In the genomic region with DNA sequence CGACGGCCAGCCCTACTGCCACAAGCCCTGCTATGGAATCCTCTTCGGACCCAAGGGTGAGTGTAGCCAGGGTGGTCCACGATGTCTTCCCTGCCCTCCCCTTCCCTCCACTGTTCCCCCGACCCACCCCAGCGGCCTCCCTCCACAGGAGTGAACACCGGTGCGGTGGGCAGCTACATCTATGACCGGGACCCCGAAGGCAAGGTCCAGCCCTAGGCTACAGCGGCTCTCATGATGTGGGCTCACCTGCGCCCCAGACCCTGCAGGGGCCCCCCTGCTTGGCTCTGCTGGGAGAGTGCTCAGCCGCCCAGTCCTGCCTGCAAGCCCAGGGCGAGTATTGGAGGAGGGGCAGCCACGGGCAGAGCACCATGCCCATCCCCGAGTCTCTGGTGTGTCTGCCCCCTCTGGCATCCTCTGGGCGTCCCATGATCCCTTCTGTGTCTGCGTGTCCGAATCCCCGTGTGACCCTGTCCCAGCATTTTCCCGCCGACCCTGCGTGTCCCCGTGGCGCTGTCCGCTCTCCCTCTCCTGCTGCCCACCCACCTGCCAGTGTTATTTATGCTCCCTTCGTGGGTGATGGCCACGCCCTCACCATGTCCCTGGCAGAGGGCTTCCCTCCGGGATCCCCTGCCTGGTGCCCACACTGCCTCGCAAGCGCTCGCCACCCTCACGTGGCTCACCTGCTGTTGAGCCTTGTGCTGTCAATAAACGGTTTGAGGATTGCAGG, we compare ENCODE assay signal across 13 cellular contexts. TPM values are rescaled to one million over a fixed set of nuclear protein-coding genes. Genes with fewer than 3 reads are reported as not detected.
A peak's percentile ranks its signal among the peaks of the same experiment; 100 is the strongest.
DNase-seq lines count a peak whose midpoint lies in the region; ATAC-seq and TF ChIP-seq lines count a peak whose summit lies in the region.
"Had no signal": no experiment of that assay in that cellular context is flagged by ENCODE, and none has a peak within 500 bp of the region (broad histone marks: within the 10 kb centered on the region; RNA-seq: fewer than 3 reads in every experiment).

No MANE protein-coding gene starts in this region.

- no peak overlapping the region for H3K4me3 ChIP-seq in right atrium auricular region
- H3K4me3 ChIP-seq: SJCRH30, uterus had no signal

- TF ChIP-seq CTCF in right atrium auricular region (IDR thresholded peaks at IDR 0.05) = no peak

- peaks cover 17% of the 10 kb centered on the region for H3K36me3 ChIP-seq in right atrium auricular region
- H3K36me3 ChIP-seq: SJCRH30, uterus had no signal

- peaks cover 0 to 82% of the 10 kb centered on the region in 2 donors for H3K4me1 ChIP-seq in right atrium auricular region

- POLR2A ChIA-PET in activated CD4-positive, alpha-beta T cell treated with anti-CD3 and anti-CD28 coated beads, Interleukin-2, amount 10 ng/mL, durations not matched to agents 7 days and 5 days (lab: Charles Lee) = no interaction called here

- H3K4me3 Mint-ChIP-seq in activated CD4-positive, alpha-beta T cell treated with anti-CD3 and anti-CD28 coated beads, Interleukin-2, amount 10 ng/mL, durations not matched to agents 7 days and 5 days = no peak overlapping the region
- peak overlapping the region; percentile 45 to 55 for H3K4me3 Mint-ChIP-seq in stimulated activated naive B cell treated with anti-CD40 and anti-IgM and Interleukin-4, amounts not matched to agents 10 μg/mL and 1 μg/mL and 100 μg/mL, for 72 hours
- H3K4me3 Mint-ChIP-seq: activated CD4-positive, alpha-beta memory T cell treated with anti-CD3 and anti-CD28 coated beads, Interleukin-2, amount 10 ng/mL, durations not matched to agents 7 days and 5 days had no signal

- CTCF ChIA-PET in activated CD4-positive, alpha-beta T cell treated with anti-CD3 and anti-CD28 coated beads, Interleukin-2, amount 10 ng/mL, durations not matched to agents 7 days and 5 days (lab: Charles Lee) = interaction anchor here (1.0 to 4.0 kb wide), 3 partner anchors 9 to 172 kb away, joined by 3 to 69 read pairs (median 41); partner anchors contain the start of gene TEDC1

- H3K4me1 Mint-ChIP-seq in activated CD4-positive, alpha-beta T cell treated with anti-CD3 and anti-CD28 coated beads, Interleukin-2, amount 10 ng/mL, durations not matched to agents 7 days and 5 days = peaks cover 37% of the 10 kb centered on the region
- peaks cover 49 to 68% of the 10 kb centered on the region in 2 donors for H3K4me1 Mint-ChIP-seq in stimulated activated naive B cell treated with anti-CD40 and anti-IgM and Interleukin-4, amounts not matched to agents 10 μg/mL and 1 μg/mL and 100 μg/mL, for 72 hours

- peak overlapping the region; percentile 79 for H3K27ac Mint-ChIP-seq in activated CD4-positive, alpha-beta T cell treated with anti-CD3 and anti-CD28 coated beads, Interleukin-2, amount 10 ng/mL, durations not matched to agents 7 days and 5 days
- peak overlapping the region; percentile 65 for H3K27ac Mint-ChIP-seq in stimulated activated naive B cell treated with anti-CD40 and anti-IgM and Interleukin-4, amounts not matched to agents 10 μg/mL and 1 μg/mL and 100 μg/mL, for 72 hours
- H3K27ac Mint-ChIP-seq: activated CD4-positive, alpha-beta memory T cell treated with anti-CD3 and anti-CD28 coated beads, Interleukin-2, amount 10 ng/mL, durations not matched to agents 7 days and 5 days had no signal

- peak overlapping the region; percentile 95 to 98 for H3K27ac ChIP-seq in right atrium auricular region
- H3K27ac ChIP-seq: HL-60 had no signal

- H3K9me3 Mint-ChIP-seq in activated CD4-positive, alpha-beta T cell treated with anti-CD3 and anti-CD28 coated beads, Interleukin-2, amount 10 ng/mL, durations not matched to agents 7 days and 5 days = no peaks in the 10 kb centered on the region
- H3K9me3 Mint-ChIP-seq in stimulated activated naive B cell treated with anti-CD40 and anti-IgM and Interleukin-4, amounts not matched to agents 10 μg/mL and 1 μg/mL and 100 μg/mL, for 72 hours = peaks cover 2 to 4% of the 10 kb centered on the region in 2 donors
- H3K9me3 Mint-ChIP-seq: activated CD4-positive, alpha-beta memory T cell treated with anti-CD3 and anti-CD28 coated beads, Interleukin-2, amount 10 ng/mL, durations not matched to agents 7 days and 5 days had no signal

- no peaks in the 10 kb centered on the region for H3K9me3 ChIP-seq in right atrium auricular region
- H3K9me3 ChIP-seq: SJCRH30, uterus had no signal

- H3K27me3 Mint-ChIP-seq in activated CD4-positive, alpha-beta T cell treated with anti-CD3 and anti-CD28 coated beads, Interleukin-2, amount 10 ng/mL, durations not matched to agents 7 days and 5 days = peaks cover 29% of the 10 kb centered on the region
- peaks cover 18 to 22% of the 10 kb centered on the region in 2 donors for H3K27me3 Mint-ChIP-seq in stimulated activated naive B cell treated with anti-CD40 and anti-IgM and Interleukin-4, amounts not matched to agents 10 μg/mL and 1 μg/mL and 100 μg/mL, for 72 hours

- DNase-seq in activated CD4-positive, alpha-beta T cell treated with anti-CD3 and anti-CD28 coated beads, Interleukin-2, amount 10 ng/mL, durations not matched to agents 7 days and 5 days = no peak
- no peak for DNase-seq in activated CD4-positive, alpha-beta T cell treated with anti-CD3 and anti-CD28 coated beads, Interleukin-2, amount 50 U/mL, for 4 hours
- DNase-seq in NCI-H69 (lab: John Stamatoyannopoulos, UW) (peak; percentile 36), right atrium auricular region (ENCODE audit: low spot score) (no peak), GM19238 (ENCODE audit: insufficient read length, low spot score) (no peak), T-helper 1 cell (no peak), GOT3 (lab: John Stamatoyannopoulos, UW) (no peak)
- no peak for DNase-seq in stimulated activated naive B cell treated with anti-CD40 and anti-IgM and Interleukin-4, amounts not matched to agents 10 μg/mL and 1 μg/mL and 100 μg/mL, for 72 hours
- DNase-seq: activated CD4-positive, alpha-beta memory T cell treated with anti-CD3 and anti-CD28 coated beads, Interleukin-2, amount 10 ng/mL, durations not matched to agents 7 days and 5 days; NCI-H187; SJCRH30; uterus had no signal

- H3K36me3 Mint-ChIP-seq in activated CD4-positive, alpha-beta T cell treated with anti-CD3 and anti-CD28 coated beads, Interleukin-2, amount 10 ng/mL, durations not matched to agents 7 days and 5 days (ENCODE audit: low read depth) = peaks cover 4% of the 10 kb centered on the region
- peaks cover 3 to 4% of the 10 kb centered on the region in 2 donors for H3K36me3 Mint-ChIP-seq in stimulated activated naive B cell treated with anti-CD40 and anti-IgM and Interleukin-4, amounts not matched to agents 10 μg/mL and 1 μg/mL and 100 μg/mL, for 72 hours

- ATAC-seq in stimulated activated naive B cell treated with anti-CD40 and anti-IgM and Interleukin-4, amounts not matched to agents 10 μg/mL and 1 μg/mL and 100 μg/mL, for 72 hours (replicated peaks) = no peak

- no peaks in the 10 kb centered on the region for H3K27me3 ChIP-seq in right atrium auricular region
- H3K27me3 ChIP-seq: SJCRH30, uterus had no signal

RNA-seq across cellular contexts. Expression of gene CRIP2, which starts 5.0 kb away (rescaled TPM):
- total RNA-seq in activated CD4-positive, alpha-beta T cell treated with anti-CD3 and anti-CD28 coated beads, Interleukin-2, amount 10 ng/mL, durations not matched to agents 7 days and 5 days = 1 to 10 TPM in 1 of 2 experiments, under 1 TPM in 1; 0.64 to 1.8 TPM
- total RNA-seq in right atrium auricular region = 1,000 to 10,000 TPM in 1 of 2 donors, 100 to 1,000 TPM in 1; 831 to 1,272 TPM

RNA-seq across cellular contexts. Expression of gene CRIP1, which starts 7.1 kb away (rescaled TPM):
- total RNA-seq in activated CD4-positive, alpha-beta T cell treated with anti-CD3 and anti-CD28 coated beads, Interleukin-2, amount 10 ng/mL, durations not matched to agents 7 days and 5 days = 100 to 1,000 TPM; 702 to 753 TPM
- 10 to 100 TPM; 42.9 to 79.2 TPM for total RNA-seq in right atrium auricular region

RNA-seq across cellular contexts. Expression of gene TEDC1, which starts 11.4 kb away (rescaled TPM):
- total RNA-seq in activated CD4-positive, alpha-beta T cell treated with anti-CD3 and anti-CD28 coated beads, Interleukin-2, amount 10 ng/mL, durations not matched to agents 7 days and 5 days = 10 to 100 TPM; 40.7 to 53.2 TPM
- total RNA-seq in right atrium auricular region = 1 to 10 TPM; 3.5 to 3.9 TPM

RNA-seq across cellular contexts. Expression of gene TMEM121, which starts 46.8 kb away (rescaled TPM):
- 1 to 10 TPM; 4.6 TPM for total RNA-seq in activated CD4-positive, alpha-beta T cell treated with anti-CD3 and anti-CD28 coated beads, Interleukin-2, amount 10 ng/mL, durations not matched to agents 7 days and 5 days
- 1 to 10 TPM; 3.4 to 5.8 TPM for total RNA-seq in right atrium auricular region

RNA-seq across cellular contexts. Expression of gene MTA1, which starts 60.0 kb away (rescaled TPM):
- 100 to 1,000 TPM; 119 to 131 TPM for total RNA-seq in activated CD4-positive, alpha-beta T cell treated with anti-CD3 and anti-CD28 coated beads, Interleukin-2, amount 10 ng/mL, durations not matched to agents 7 days and 5 days
- 10 to 100 TPM; 51.9 to 61.7 TPM for total RNA-seq in right atrium auricular region

Comparison
In these comparisons a context has a peak if more than half of its experiments do, and no peak if none do; other contexts are left out.
1. RNA of gene CRIP2, which starts 5.0 kb away (total RNA-seq): 831 to 1,272 TPM in right atrium auricular region; 0.64 to 1.8 TPM in activated CD4-positive, alpha-beta T cell treated with anti-CD3 and anti-CD28 coated beads, Interleukin-2, amount 10 ng/mL, durations not matched to agents 7 days and 5 days; every median in the first group is over 100 times any median in the second.
2. RNA of gene CRIP1, which starts 7.1 kb away (total RNA-seq): 702 to 753 TPM in activated CD4-positive, alpha-beta T cell treated with anti-CD3 and anti-CD28 coated beads, Interleukin-2, amount 10 ng/mL, durations not matched to agents 7 days and 5 days; 42.9 to 79.2 TPM in right atrium auricular region; every median in the first group is over 4 times any median in the second.
3. RNA of gene TEDC1, which starts 11.4 kb away (total RNA-seq): 40.7 to 53.2 TPM in activated CD4-positive, alpha-beta T cell treated with anti-CD3 and anti-CD28 coated beads, Interleukin-2, amount 10 ng/mL, durations not matched to agents 7 days and 5 days; 3.5 to 3.9 TPM in right atrium auricular region; every median in the first group is over 4 times any median in the second.